ENCODE assay signal across 9 cellular contexts in genomic region chr12:116594325-116595038, GRCh38. TPM values are rescaled to one million over a fixed set of nuclear protein-coding genes. Genes with fewer than 3 reads are reported as not detected.
A peak's percentile ranks its signal among the peaks of the same experiment; 100 is the strongest.
DNase-seq lines count a peak whose midpoint lies in the region; ATAC-seq and TF ChIP-seq lines count a peak whose summit lies in the region.
"Had no signal": no experiment of that assay in that cellular context is flagged by ENCODE, and none has a peak within 500 bp of the region (broad histone marks: within the 10 kb centered on the region; RNA-seq: fewer than 3 reads in every experiment).

No MANE protein-coding gene starts in this region.

- intact Hi-C loops in CD8-positive, alpha-beta T cell (cut with DNase I, micrococcal nuclease) = loop anchor here (5.0 kb wide), 3 partner anchors 37 to 527 kb away; partner anchors contain the start of gene MAP1LC3B2 (in 1 of the 2)
- intact Hi-C loops in naive thymus-derived CD4-positive, alpha-beta T cell (cut with micrococcal nuclease) = loop anchor here (1.0 to 10.0 kb wide), 7 partner anchors 35 to 597 kb away; partner anchors contain the start of gene MAP1LC3B2 (in 2 of the 2)

- H3K36me3 ChIP-seq in CD8-positive, alpha-beta T cell (ENCODE audit: insufficient read depth, low read length) = no peaks in the 10 kb centered on the region
- H3K36me3 ChIP-seq in naive thymus-derived CD4-positive, alpha-beta T cell (ENCODE audit: control insufficient read depth in 2 of 3, insufficient read depth in 3 of 3, low read length in 3 of 3) = no peaks in the 10 kb centered on the region
- H3K36me3 ChIP-seq in MM.1S (replicated peaks; ENCODE audit: insufficient read depth, low read length) = no peaks in the 10 kb centered on the region

- no peak overlapping the region for H3K4me2 ChIP-seq in MM.1S (ENCODE audit: low read depth, low read length)

- no peaks in the 10 kb centered on the region for H3K27me3 Mint-ChIP-seq in CD8-positive, alpha-beta T cell (ENCODE audit: low read depth)
- H3K27me3 Mint-ChIP-seq in activated T-helper 17 cell treated with anti-CD3 and anti-CD28 coated beads, Interleukin-2, amount 50 U/mL, for 72 hours = no peaks in the 10 kb centered on the region
- peaks cover 0 to 8% (median 0%) of the 10 kb centered on the region in 5 donors for H3K27me3 Mint-ChIP-seq in naive thymus-derived CD4-positive, alpha-beta T cell

- POLR2A ChIA-PET in CD8-positive, alpha-beta T cell (lab: Charles Lee) = interaction anchor here (0.7 kb wide), 1 partner anchor 263 kb away, joined by 3 read pairs; no protein-coding TSS in a partner anchor
- POLR2A ChIA-PET in naive thymus-derived CD4-positive, alpha-beta T cell (lab: Charles Lee) = interaction anchor here (0.5 to 1.2 kb wide), 3 partner anchors 9 to 318 kb away, joined by 3 read pairs; no protein-coding TSS in a partner anchor

- peak overlapping the region; percentile 64 for H3K27ac Mint-ChIP-seq in CD8-positive, alpha-beta T cell
- H3K27ac Mint-ChIP-seq in activated T-helper 17 cell treated with anti-CD3 and anti-CD28 coated beads, Interleukin-2, amount 50 U/mL, for 72 hours = peak overlapping the region; percentile 13
- H3K27ac Mint-ChIP-seq in naive thymus-derived CD4-positive, alpha-beta T cell = peak overlapping the region; percentile 42 to 78 (median 69)

- H3F3A ChIP-seq in MM.1S (ENCODE audit: insufficient read depth, low read length) = no peaks in the 10 kb centered on the region

- H3K4me1 ChIP-seq in CD8-positive, alpha-beta T cell (ENCODE audit: insufficient read depth, low read length) = peaks cover 23% of the 10 kb centered on the region
- peaks cover 9 to 32% of the 10 kb centered on the region in 2 donors for H3K4me1 ChIP-seq in naive thymus-derived CD4-positive, alpha-beta T cell (ENCODE audit: control insufficient read depth in 2 of 2, insufficient read depth in 2 of 2, low read length in 2 of 2)
- no peaks in the 10 kb centered on the region for H3K4me1 ChIP-seq in MM.1S (ENCODE audit: low read length)

- no peak overlapping the region for H3K9ac ChIP-seq in MM.1S (ENCODE audit: low read length)

- no peak for TF ChIP-seq CTCF in CD8-positive, alpha-beta T cell (IDR thresholded peaks at IDR 0.05)
- TF ChIP-seq CTCF in omental fat pad (IDR thresholded peaks at IDR 0.05) (no peak), MM.1S (IDR thresholded peaks at IDR 0.05; ENCODE audit: low read length) (no peak)

- H3K27ac ChIP-seq in CD8-positive, alpha-beta T cell (ENCODE audit: low read depth, low read length) = no peak overlapping the region
- H3K27ac ChIP-seq in naive thymus-derived CD4-positive, alpha-beta T cell (ENCODE audit: low read depth, low read length) = no peak overlapping the region
- H3K27ac ChIP-seq in MM.1S (ENCODE audit: low read length) = no peak overlapping the region

- H3K4me1 Mint-ChIP-seq in CD8-positive, alpha-beta T cell (ENCODE audit: low read depth) = peaks cover 37% of the 10 kb centered on the region
- H3K4me1 Mint-ChIP-seq in activated T-helper 17 cell treated with anti-CD3 and anti-CD28 coated beads, Interleukin-2, amount 50 U/mL, for 72 hours = peaks cover 15% of the 10 kb centered on the region
- H3K4me1 Mint-ChIP-seq in naive thymus-derived CD4-positive, alpha-beta T cell = peaks cover 34 to 51% (median 47%) of the 10 kb centered on the region in 7 donors

- H3K36me3 Mint-ChIP-seq in CD8-positive, alpha-beta T cell = no peaks in the 10 kb centered on the region
- no peaks in the 10 kb centered on the region for H3K36me3 Mint-ChIP-seq in activated T-helper 17 cell treated with anti-CD3 and anti-CD28 coated beads, Interleukin-2, amount 50 U/mL, for 72 hours (ENCODE audit: low read depth)
- H3K36me3 Mint-ChIP-seq in naive thymus-derived CD4-positive, alpha-beta T cell = peaks cover 0 to 7% (median 0%) of the 10 kb centered on the region in 5 donors

- H3K79me2 ChIP-seq in MM.1S (ENCODE audit: low read length) = no peaks in the 10 kb centered on the region

- ATAC-seq in CD8-positive, alpha-beta T cell = peak; percentile 90
- ATAC-seq in activated T-helper 17 cell treated with anti-CD3 and anti-CD28 coated beads, Interleukin-2, amount 50 U/mL, for 72 hours (replicated peaks) = peak; percentile 93
- peak; percentile 93 for ATAC-seq in naive thymus-derived CD4-positive, alpha-beta T cell
- no peak for ATAC-seq in omental fat pad (ENCODE audit: low FRiP score)
- no peak for ATAC-seq in HG02763 (IDR thresholded peaks at IDR 0.05; ENCODE audit: unreplicated experiment)

- no peaks in the 10 kb centered on the region for H3K27me3 ChIP-seq in CD8-positive, alpha-beta T cell (ENCODE audit: insufficient read depth, low read length)
- H3K27me3 ChIP-seq in naive thymus-derived CD4-positive, alpha-beta T cell (ENCODE audit: control insufficient read depth in 2 of 2, insufficient read depth in 2 of 2, low read length in 2 of 2) = no peaks in the 10 kb centered on the region
- H3K27me3 ChIP-seq in MM.1S (replicated peaks; ENCODE audit: insufficient read depth, low read length) = no peaks in the 10 kb centered on the region

- H3K9me3 Mint-ChIP-seq in CD8-positive, alpha-beta T cell = no peaks in the 10 kb centered on the region
- no peaks in the 10 kb centered on the region for H3K9me3 Mint-ChIP-seq in activated T-helper 17 cell treated with anti-CD3 and anti-CD28 coated beads, Interleukin-2, amount 50 U/mL, for 72 hours
- peaks cover 0 to 6% (median 0%) of the 10 kb centered on the region in 11 donors for H3K9me3 Mint-ChIP-seq in naive thymus-derived CD4-positive, alpha-beta T cell

- no peaks in the 10 kb centered on the region for H3K9me3 ChIP-seq in CD8-positive, alpha-beta T cell (ENCODE audit: low read length)
- H3K9me3 ChIP-seq in naive thymus-derived CD4-positive, alpha-beta T cell (ENCODE audit: control insufficient read depth in 2 of 3, low read length in 3 of 3) = no peaks in the 10 kb centered on the region
- H3K9me3 ChIP-seq in MM.1S (replicated peaks; ENCODE audit: insufficient read depth, low read length) = no peaks in the 10 kb centered on the region

- H3K4me3 ChIP-seq in CD8-positive, alpha-beta T cell (ENCODE audit: low read depth, low read length) = no peak overlapping the region
- H3K4me3 ChIP-seq in naive thymus-derived CD4-positive, alpha-beta T cell (ENCODE audit: low read length) = peak overlapping the region; percentile 5
- H3K4me3 ChIP-seq in MM.1S (ENCODE audit: low read length) = no peak overlapping the region

- H3K9me2 ChIP-seq in MM.1S (replicated peaks; ENCODE audit: insufficient read depth, low read length) = no peaks in the 10 kb centered on the region

- H3K4me3 Mint-ChIP-seq in CD8-positive, alpha-beta T cell = peak overlapping the region; percentile 33
- H3K4me3 Mint-ChIP-seq in activated T-helper 17 cell treated with anti-CD3 and anti-CD28 coated beads, Interleukin-2, amount 50 U/mL, for 72 hours = peak overlapping the region; percentile 44
- peak overlapping the region; percentile 16 to 85 (median 63) for H3K4me3 Mint-ChIP-seq in naive thymus-derived CD4-positive, alpha-beta T cell

- no peaks in the 10 kb centered on the region for H4K20me1 ChIP-seq in MM.1S (ENCODE audit: insufficient read depth, low read length)

- CTCF ChIA-PET in CD8-positive, alpha-beta T cell (lab: Charles Lee) = interaction anchor here (2.0 kb wide), 1 partner anchor 36 kb away, joined by 8 read pairs; the partner anchor contains the start of gene MAP1LC3B2
- CTCF ChIA-PET in naive thymus-derived CD4-positive, alpha-beta T cell (lab: Charles Lee) = no interaction called here

- H2AFZ ChIP-seq in MM.1S (ENCODE audit: low read length) = no peak overlapping the region

- DNase-seq in CD8-positive, alpha-beta T cell = peak; percentile 5 to 78 (median 34)
- DNase-seq in SIG-M5 (lab: John Stamatoyannopoulos, UW) (peak; percentile 67), omental fat pad (ENCODE audit: low spot score) (no peak), MM.1S (no peak), iPS-NIHi11 (ENCODE audit: low spot score) (no peak)
- DNase-seq in naive thymus-derived CD4-positive, alpha-beta T cell = peak; percentile 24 to 77 (median 69)
- DNase-seq: IMR-90 had no signal

RNA-seq across cellular contexts. Expression of gene MAP1LC3B2, which starts 35.3 kb away (rescaled TPM):
- total RNA-seq in CD8-positive, alpha-beta T cell = 1 to 10 TPM in 1 of 2 experiments, under 1 TPM in 1; 0.97 to 1.3 TPM
- under 1 TPM; 0.90 to 0.97 TPM for total RNA-seq in activated T-helper 17 cell treated with anti-CD3 and anti-CD28 coated beads, Interleukin-2, amount 50 U/mL, for 72 hours
- total RNA-seq in naive thymus-derived CD4-positive, alpha-beta T cell = 1 to 10 TPM in 3 of 5 experiments, under 1 TPM in 2; 0.48 to 6.6 (median 1.5) TPM
- polyA plus RNA-seq in naive thymus-derived CD4-positive, alpha-beta T cell = 1 to 10 TPM; 4.4 to 5.9 TPM
- 1 to 10 TPM in 2 of 4 donors, not detected in 2; 1.7 to 7.1 TPM for total RNA-seq in omental fat pad
- total RNA-seq: IMR-90 had no signal

Comparison
In these comparisons a context has a peak if more than half of its experiments do, and no peak if none do; other contexts are left out.
1. ATAC-seq: peak in CD8-positive, alpha-beta T cell (single experiment), activated T-helper 17 cell treated with anti-CD3 and anti-CD28 coated beads, Interleukin-2, amount 50 U/mL, for 72 hours (single experiment) and naive thymus-derived CD4-positive, alpha-beta T cell (single experiment); none in omental fat pad (single experiment) and HG02763 (single experiment).
2. DNase-seq: peak in CD8-positive, alpha-beta T cell (7 of 7), SIG-M5 (single experiment) and naive thymus-derived CD4-positive, alpha-beta T cell (9 of 9); none in omental fat pad (single experiment), MM.1S (single experiment) and iPS-NIHi11 (single experiment).
3. H3K27ac Mint-ChIP-seq: peak in every context shown above with its lines; median percentile 69 in naive thymus-derived CD4-positive, alpha-beta T cell; 64 in CD8-positive, alpha-beta T cell; 13 in activated T-helper 17 cell treated with anti-CD3 and anti-CD28 coated beads, Interleukin-2, amount 50 U/mL, for 72 hours.
4. Peak in every context shown above with its lines, with median percentiles within 50 percentile points of each other: H3K4me3 Mint-ChIP-seq.